ENCODE assay signal across 25 cellular contexts in genomic region chr15:58407366-58407765, GRCh38. TPM values are rescaled to one million over a fixed set of nuclear protein-coding genes. Genes with fewer than 3 reads are reported as not detected.
DNase-seq lines count a peak whose midpoint lies in the region; ATAC-seq and TF ChIP-seq lines count a peak whose summit lies in the region.
"Had no signal": no experiment of that assay in that cellular context is flagged by ENCODE, and none has a peak within 500 bp of the region (broad histone marks: within the 10 kb centered on the region; RNA-seq: fewer than 3 reads in every experiment).

No MANE protein-coding gene starts in this region.

- POLR2A ChIA-PET in SK-N-SH (lab: Yijun Ruan, JAX), result no interaction called here

- H3F3A ChIP-seq in SK-N-SH (replicated peaks; ENCODE audit: insufficient read depth), result no peaks in the 10 kb centered on the region

- no peak overlapping the region for H3K4me3 Mint-ChIP-seq in activated CD8-positive, alpha-beta memory T cell treated with anti-CD3 and anti-CD28 coated beads, Interleukin-2, amount 10 ng/mL, durations not matched to agents 7 days and 5 days
- H3K4me3 Mint-ChIP-seq: natural killer cell treated with Interleukin-12 subunit alpha and Interleukin-12 subunit beta and Interleukin-15 and Interleukin-18, amount 100 ng/mL, for 72 hours; T-helper 17 cell had no signal

- H3K27me3 Mint-ChIP-seq in activated CD8-positive, alpha-beta memory T cell treated with anti-CD3 and anti-CD28 coated beads, Interleukin-2, amount 10 ng/mL, durations not matched to agents 7 days and 5 days, result no peaks in the 10 kb centered on the region

- no peak overlapping the region for H3K4me3 ChIP-seq in SK-N-SH (ENCODE audit: low read depth in 2 of 2, low read length in 1 of 2)
- H3K4me3 ChIP-seq: cardiac muscle cell, PC-9, psoas muscle, skin epidermis, thyroid gland had no signal

- H3K36me3 Mint-ChIP-seq in activated CD8-positive, alpha-beta memory T cell treated with anti-CD3 and anti-CD28 coated beads, Interleukin-2, amount 10 ng/mL, durations not matched to agents 7 days and 5 days, result peaks cover 2% of the 10 kb centered on the region
- H3K36me3 Mint-ChIP-seq: natural killer cell treated with Interleukin-12 subunit alpha and Interleukin-12 subunit beta and Interleukin-15 and Interleukin-18, amount 100 ng/mL, for 72 hours had no signal

- no peak for TF ChIP-seq RAD21 in SK-N-SH (IDR thresholded peaks at IDR 0.05; ENCODE audit: low read length)

- DNase-seq in NCI-H748 (lab: John Stamatoyannopoulos, UW; ENCODE audit: unreplicated experiment), result peak; percentile 27
- no peak for DNase-seq in NCI-H748 treated with DMSO at 0.1 percent for 48 hours (lab: John Stamatoyannopoulos, UW)
- DNase-seq in amygdala (lab: John Stamatoyannopoulos, UW), result peak in 44 of 56 donors; percentile 1 to 88 (median 44)
- peak; percentile 78 for DNase-seq in inferior parietal cortex (ENCODE audit: extremely low spot score)
- DNase-seq in substantia nigra (lab: John Stamatoyannopoulos, UW), result peak in 41 of 49 donors; percentile 5 to 90 (median 45)
- DNase-seq in activated CD8-positive, alpha-beta memory T cell treated with anti-CD3 and anti-CD28 coated beads, Interleukin-2, amount 10 ng/mL, durations not matched to agents 7 days and 5 days, result no peak
- no peak for DNase-seq in activated CD4-positive, CD25-positive, alpha-beta regulatory T cell (lab: John Stamatoyannopoulos, UW)
- DNase-seq in SK-N-SH, result no peak
- DNase-seq: activated gamma-delta T cell treated with Interleukin-2 at 50 U/mL for 16 hours; dermis blood vessel endothelial cell; foreskin fibroblast; KG1; NCI-H1092; PC-9; psoas muscle; stimulated activated CD4-positive, alpha-beta T cell treated with anti-CD3 and anti-CD28 coated beads, Interleukin-2, amount 100 ng/mL, for 24 hours; stimulated activated naive CD4-positive, alpha-beta T cell; T-helper 17 cell; thyroid gland had no signal

- no peaks in the 10 kb centered on the region for H3K9me2 ChIP-seq in SK-N-SH

- no peaks in the 10 kb centered on the region for H3K79me2 ChIP-seq in SK-N-SH (ENCODE audit: insufficient read depth)

- CTCF ChIA-PET in activated CD8-positive, alpha-beta memory T cell treated with anti-CD3 and anti-CD28 coated beads, Interleukin-2, amount 10 ng/mL, durations not matched to agents 7 days and 5 days (lab: Charles Lee), result interaction anchor here (1.2 kb wide), 1 partner anchor 151 kb away, joined by 4 read pairs; no protein-coding TSS in a partner anchor
- CTCF ChIA-PET in SK-N-SH (lab: Yijun Ruan, JAX), result no interaction called here

- H3K4me1 Mint-ChIP-seq in activated CD8-positive, alpha-beta memory T cell treated with anti-CD3 and anti-CD28 coated beads, Interleukin-2, amount 10 ng/mL, durations not matched to agents 7 days and 5 days, result peaks cover 16% of the 10 kb centered on the region

- WGBS in SK-N-SH (ENCODE audit: low lambda C conversion rate), result 54% methylated on average over 1 of the region's 1 CpG

- no peak for TF ChIP-seq EP300 in SK-N-SH (IDR thresholded peaks at IDR 0.05; ENCODE audit: borderline replicate concordance in 1 of 2, low read depth in 1 of 2, low read length in 1 of 2)

- no peak overlapping the region for H3K4me2 ChIP-seq in SK-N-SH
- H3K4me2 ChIP-seq: PC-9 had no signal

- no peaks in the 10 kb centered on the region for H3K9me3 ChIP-seq in SK-N-SH
- H3K9me3 ChIP-seq: psoas muscle, thyroid gland had no signal

- H3K4me1 ChIP-seq in SK-N-SH (ENCODE audit: control insufficient read depth in 1 of 2, insufficient read depth in 2 of 2, low read depth in 1 of 2, low read length in 1 of 2), result no peaks in the 10 kb centered on the region; a peak in 1 of 4 replicates
- H3K4me1 ChIP-seq: psoas muscle had no signal

- no peaks in the 10 kb centered on the region for H4K20me1 ChIP-seq in SK-N-SH (ENCODE audit: insufficient read depth)

- ATAC-seq in activated CD8-positive, alpha-beta memory T cell treated with anti-CD3 and anti-CD28 coated beads, Interleukin-2, amount 10 ng/mL, durations not matched to agents 7 days and 5 days, result no peak
- ATAC-seq: natural killer cell treated with Interleukin-12 subunit alpha and Interleukin-12 subunit beta and Interleukin-15 and Interleukin-18, amount 100 ng/mL, for 72 hours; psoas muscle; T-helper 17 cell had no signal

- H3K36me3 ChIP-seq in SK-N-SH (replicated peaks in 1 of 2; ENCODE audit: control insufficient read depth in 1 of 2, insufficient read depth in 2 of 2, low read length in 1 of 2), result no peaks in the 10 kb centered on the region
- H3K36me3 ChIP-seq: cardiac muscle cell, thyroid gland had no signal

- H3K9me3 Mint-ChIP-seq in activated CD8-positive, alpha-beta memory T cell treated with anti-CD3 and anti-CD28 coated beads, Interleukin-2, amount 10 ng/mL, durations not matched to agents 7 days and 5 days (ENCODE audit: low read depth), result no peaks in the 10 kb centered on the region
- H3K9me3 Mint-ChIP-seq: natural killer cell treated with Interleukin-12 subunit alpha and Interleukin-12 subunit beta and Interleukin-15 and Interleukin-18, amount 100 ng/mL, for 72 hours had no signal

- H3K27ac ChIP-seq in substantia nigra (ENCODE audit: low read depth, low read length, poor library complexity, severe bottlenecking) (peak overlapping the region; percentile 41), SK-N-SH (ENCODE audit: low read depth in 2 of 2, low read length in 1 of 2) (no peak overlapping the region)
- H3K27ac ChIP-seq: C4-2B, cardiac muscle cell, epithelial cell of prostate, PC-9, psoas muscle, skin epidermis, thyroid gland had no signal

- TF ChIP-seq CTCF in SK-N-SH (IDR thresholded peaks at IDR 0.05), result no peak

- no peak overlapping the region for H2AFZ ChIP-seq in SK-N-SH (ENCODE audit: low read depth)
- H2AFZ ChIP-seq: PC-9 had no signal

- no peaks in the 10 kb centered on the region; the same call in 1 of the 2 replicates for H3K27me3 ChIP-seq in SK-N-SH (ENCODE audit: insufficient read depth)
- H3K27me3 ChIP-seq: cardiac muscle cell, thyroid gland had no signal

- H3K27ac Mint-ChIP-seq in activated CD8-positive, alpha-beta memory T cell treated with anti-CD3 and anti-CD28 coated beads, Interleukin-2, amount 10 ng/mL, durations not matched to agents 7 days and 5 days, result no peak overlapping the region
- H3K27ac Mint-ChIP-seq: natural killer cell treated with Interleukin-12 subunit alpha and Interleukin-12 subunit beta and Interleukin-15 and Interleukin-18, amount 100 ng/mL, for 72 hours; T-helper 17 cell had no signal

- H3K9ac ChIP-seq in SK-N-SH, result no peak overlapping the region

TF ChIP-seq in SK-N-SH, 30 proteins besides CTCF, POLR2A, EP300 and RAD21:
- TF ChIP-seq POLR2AphosphoS5 (IDR thresholded peaks at IDR 0.05; ENCODE audit: low read depth, low read length) (no peak), REST (IDR thresholded peaks at IDR 0.05; ENCODE audit: low read depth, low read length) (no peak), SIN3A (IDR thresholded peaks at IDR 0.05; ENCODE audit: borderline replicate concordance, low read depth, low read length) (no peak)

RNA-seq across cellular contexts. Expression of gene LIPC, which starts 24.4 kb away (rescaled TPM):
- 1 to 10 TPM; 5.3 to 9.0 TPM for total RNA-seq in activated CD8-positive, alpha-beta memory T cell treated with anti-CD3 and anti-CD28 coated beads, Interleukin-2, amount 10 ng/mL, durations not matched to agents 7 days and 5 days
- polyA plus RNA-seq in SK-N-SH (2012; rRNA removed), result not detected in 2 replicates
- not detected in 2 replicates for polyA plus RNA-seq in SK-N-SH (2012; cell fraction: cytosol; rRNA removed)
- not detected in 2 replicates for polyA plus RNA-seq in SK-N-SH (2012; cell fraction: nucleus; rRNA removed)
- total RNA-seq: A673, cardiac muscle cell, PC-9, psoas muscle had no signal
- polyA plus RNA-seq: cardiac muscle cell had no signal

Comparison
In these comparisons a context has a peak if more than half of its experiments do, and no peak if none do; other contexts are left out.
1. DNase-seq: peak in NCI-H748 (single experiment), amygdala (44 of 56), inferior parietal cortex (single experiment) and substantia nigra (41 of 49); none in NCI-H748 treated with DMSO at 0.1 percent for 48 hours (single experiment), activated CD8-positive, alpha-beta memory T cell treated with anti-CD3 and anti-CD28 coated beads, Interleukin-2, amount 10 ng/mL, durations not matched to agents 7 days and 5 days (single experiment), activated CD4-positive, CD25-positive, alpha-beta regulatory T cell (0 of 4) and SK-N-SH (single experiment).